ENCODE assay signal across 16 cellular contexts in the genomic region with DNA sequence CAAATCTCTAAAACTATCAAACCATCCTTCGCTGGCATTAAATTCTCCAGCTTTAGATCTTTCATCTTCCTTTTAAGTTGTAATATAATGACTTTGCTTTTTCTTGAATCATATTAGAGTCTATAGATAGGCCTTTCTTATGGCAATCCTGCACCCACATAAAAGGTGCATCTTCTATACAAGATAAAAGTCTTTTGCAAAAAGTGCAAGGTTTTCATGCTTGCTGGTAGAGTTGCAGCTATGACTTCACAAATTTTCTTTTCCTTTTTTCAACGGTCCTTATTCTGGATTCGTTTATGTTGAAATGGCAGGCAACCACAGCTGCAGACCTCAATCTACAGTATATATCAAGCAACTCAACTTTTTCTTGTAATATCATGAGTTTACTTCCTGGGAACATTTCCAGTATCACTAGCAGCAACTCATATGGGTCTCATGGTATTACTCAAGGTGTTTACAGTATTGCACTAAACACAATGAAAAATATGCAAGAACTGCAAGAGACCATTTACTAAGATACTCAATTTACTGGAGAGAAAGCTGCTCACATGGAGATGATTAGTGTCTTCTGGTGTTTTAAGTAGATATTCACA. TPM values are rescaled to one million over a fixed set of nuclear protein-coding genes. Genes with fewer than 3 reads are reported as not detected.
DNase-seq lines count a peak whose midpoint lies in the region; TF ChIP-seq lines count a peak whose summit lies in the region.
"Had no signal": no experiment of that assay in that cellular context is flagged by ENCODE, and none has a peak within 500 bp of the region (broad histone marks: within the 10 kb centered on the region; RNA-seq: fewer than 3 reads in every experiment).

No MANE protein-coding gene starts in this region.

- peaks cover 34% of the 10 kb centered on the region for H3K36me3 Mint-ChIP-seq in T-helper 1 cell treated with Interleukin-12 subunit alpha and Interleukin-12 subunit beta and Interleukin-4 antibody, amounts not matched to agents 30 μg/mL and 1 μg/mL, for 36 hours (ENCODE audit: low read depth)

- H3K4me3 Mint-ChIP-seq in T-helper 1 cell treated with Interleukin-12 subunit alpha and Interleukin-12 subunit beta and Interleukin-4 antibody, amounts not matched to agents 30 μg/mL and 1 μg/mL, for 36 hours: no peak overlapping the region
- H3K4me3 Mint-ChIP-seq: naive thymus-derived CD8-positive, alpha-beta T cell had no signal

- H3K4me2 ChIP-seq in DOHH2 (ENCODE audit: low read length): peak overlapping the region; percentile 10; the same call in 1 of the 2 replicates

- DNase-seq in HS-5 (ENCODE audit: low read depth) (peak; percentile 6), fibroblast of pulmonary artery (ENCODE audit: low read depth) (peak; percentile 61), NCI-H345 (lab: John Stamatoyannopoulos, UW) (no peak), HT-29 (ENCODE audit: low spot score) (no peak)
- DNase-seq in stimulated activated CD4-positive, alpha-beta T cell treated with anti-CD3 and anti-CD28 coated beads, Interleukin-15, amount 100 ng/mL, for 24 hours: no peak
- DNase-seq: activated naive CD4-positive, alpha-beta T cell; BE2C; GDM1; mesendoderm; naive thymus-derived CD8-positive, alpha-beta T cell; NCI-H187; NCI-H226; posterior cingulate gyrus had no signal

- H3F3A ChIP-seq in DOHH2 (ENCODE audit: control insufficient read depth, insufficient read depth): peaks cover 24% of the 10 kb centered on the region

- H4K20me1 ChIP-seq in DOHH2 (ENCODE audit: control insufficient read depth, insufficient read depth, low read depth, low read length): no peaks in the 10 kb centered on the region

- H3K9me3 ChIP-seq in DOHH2 (ENCODE audit: control insufficient read depth, insufficient read depth, low read length): no peaks in the 10 kb centered on the region
- H3K9me3 ChIP-seq: BE2C, vagina had no signal

- H3K4me3 ChIP-seq in DOHH2 (ENCODE audit: low read length): no peak overlapping the region
- H3K4me3 ChIP-seq in fibroblast of pulmonary artery (replicated peaks; ENCODE audit: low read depth, low read length): no peak overlapping the region
- H3K4me3 ChIP-seq: vagina had no signal

- H3K27me3 ChIP-seq in DOHH2 (ENCODE audit: control insufficient read depth, low read length): no peaks in the 10 kb centered on the region
- H3K27me3 ChIP-seq: BE2C, vagina had no signal

- peak overlapping the region; percentile 34 for H3K27ac Mint-ChIP-seq in T-helper 1 cell treated with Interleukin-12 subunit alpha and Interleukin-12 subunit beta and Interleukin-4 antibody, amounts not matched to agents 30 μg/mL and 1 μg/mL, for 36 hours

- H3K9me3 Mint-ChIP-seq in T-helper 1 cell treated with Interleukin-12 subunit alpha and Interleukin-12 subunit beta and Interleukin-4 antibody, amounts not matched to agents 30 μg/mL and 1 μg/mL, for 36 hours: no peaks in the 10 kb centered on the region
- H3K9me3 Mint-ChIP-seq: naive thymus-derived CD8-positive, alpha-beta T cell had no signal

- no peaks in the 10 kb centered on the region for H3K79me2 ChIP-seq in DOHH2 (ENCODE audit: control insufficient read depth, low read length)

- no peaks in the 10 kb centered on the region for H3K27me3 Mint-ChIP-seq in T-helper 1 cell treated with Interleukin-12 subunit alpha and Interleukin-12 subunit beta and Interleukin-4 antibody, amounts not matched to agents 30 μg/mL and 1 μg/mL, for 36 hours (ENCODE audit: low read depth)
- H3K27me3 Mint-ChIP-seq: naive thymus-derived CD8-positive, alpha-beta T cell had no signal

- H3K27ac ChIP-seq in DOHH2 (ENCODE audit: low read depth, low read length): peak overlapping the region; percentile 98; the same call in 1 of the 2 replicates
- H3K27ac ChIP-seq: vagina had no signal

- no peak for TF ChIP-seq CTCF in DOHH2 (IDR thresholded peaks at IDR 0.05; ENCODE audit: low read depth, low read length, poor library complexity, severe bottlenecking)
- no peak for TF ChIP-seq CTCF in fibroblast of pulmonary artery (IDR thresholded peaks at IDR 0.05; ENCODE audit: low read length, missing control alignments)

- peaks cover 36% of the 10 kb centered on the region for H3K36me3 ChIP-seq in DOHH2 (ENCODE audit: control insufficient read depth, low read length)
- H3K36me3 ChIP-seq: BE2C, vagina had no signal

- H3K4me1 Mint-ChIP-seq in T-helper 1 cell treated with Interleukin-12 subunit alpha and Interleukin-12 subunit beta and Interleukin-4 antibody, amounts not matched to agents 30 μg/mL and 1 μg/mL, for 36 hours (ENCODE audit: low read depth): peaks cover 12% of the 10 kb centered on the region

- H3K4me1 ChIP-seq in DOHH2 (ENCODE audit: control insufficient read depth, low read length): peaks cover 56% of the 10 kb centered on the region
- H3K4me1 ChIP-seq: BE2C had no signal

- no peaks in the 10 kb centered on the region for H3K9me2 ChIP-seq in DOHH2 (replicated peaks; ENCODE audit: control insufficient read depth, low read length)

RNA-seq across cellular contexts. Expression of a gene that starts 22.1 kb away (rescaled TPM):
- total RNA-seq in HT-29 (2014; rRNA removed; shearing (Covaris generic)): 5.8 and 7.9 TPM in 2 replicates

RNA-seq across cellular contexts. Expression of a gene that starts 52.6 kb away (rescaled TPM):
- 26.6 and 28.7 TPM in 2 replicates for total RNA-seq in HT-29 (2014; rRNA removed; shearing (Covaris generic))
- total RNA-seq: naive thymus-derived CD8-positive, alpha-beta T cell had no signal

Comparison
In these comparisons a context has a peak if more than half of its experiments do, and no peak if none do; other contexts are left out.
1. DNase-seq: peak in HS-5 (single experiment) and fibroblast of pulmonary artery (single experiment); none in NCI-H345 (single experiment), HT-29 (single experiment) and stimulated activated CD4-positive, alpha-beta T cell treated with anti-CD3 and anti-CD28 coated beads, Interleukin-15, amount 100 ng/mL, for 24 hours (single experiment).